ENCODE assay signal across 4 cellular contexts in the genomic region with DNA sequence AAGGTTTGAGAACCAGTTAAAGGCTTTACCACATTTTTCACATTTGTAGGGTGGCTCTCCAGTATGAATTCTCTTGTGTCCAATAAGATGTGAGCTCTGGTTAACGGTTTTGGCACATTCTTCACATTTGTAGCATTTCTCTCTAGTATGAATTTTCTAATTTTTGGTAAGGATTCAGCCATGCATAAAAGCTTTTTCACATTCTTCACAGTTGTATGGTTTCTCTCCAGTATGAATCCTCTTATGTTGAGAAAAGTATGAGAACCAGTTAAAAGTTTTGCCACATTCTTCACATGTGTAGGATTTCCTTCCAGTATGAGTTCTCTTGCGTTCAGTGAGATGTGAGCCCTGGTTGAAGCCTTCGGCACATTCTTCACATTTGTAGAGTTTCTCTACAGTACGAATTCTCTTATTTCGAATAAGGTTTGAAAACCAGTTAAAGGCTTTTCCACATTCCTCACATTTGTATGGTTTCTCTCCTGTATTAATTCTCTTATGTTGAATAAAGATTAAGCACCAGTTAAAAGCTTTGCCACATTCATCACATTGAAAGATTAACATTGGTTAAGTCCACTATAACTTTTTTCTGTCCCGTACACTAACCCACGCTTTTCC.
A peak's percentile ranks its signal among the peaks of the same experiment; 100 is the strongest.
TF ChIP-seq lines count a peak whose summit lies in the region.

No MANE protein-coding gene starts in this region.

TF ChIP-seq in HCT116, 20 proteins besides CTCF, POLR2A, EP300 and RAD21:
- TF ChIP-seq ZFX (IDR thresholded peaks at IDR 0.05) (no peak), ELF1 (IDR thresholded peaks at IDR 0.05; ENCODE audit: borderline replicate concordance, low read depth) (no peak), ZNF274 (IDR thresholded peaks at IDR 0.05; ENCODE audit: low read depth, low read length) (peak; percentile 87)

TF ChIP-seq in Ishikawa, 13 proteins besides CTCF, POLR2A, EP300 and RAD21:
- TF ChIP-seq USF1 (IDR thresholded peaks at IDR 0.05) (0 out of 2 replicates have a peak, but pooled peaks have one; percentile 5), EGR1 (IDR thresholded peaks at IDR 0.05) (no peak), TEAD4 (IDR thresholded peaks at IDR 0.05) (no peak), NFIC (IDR thresholded peaks at IDR 0.05) (no peak), TCF12 (IDR thresholded peaks at IDR 0.05; ENCODE audit: low read depth) (no peak), TAF1 (IDR thresholded peaks at IDR 0.05; ENCODE audit: low read depth) (no peak), CEBPB (IDR thresholded peaks at IDR 0.05) (no peak)
TF ChIP-seq in Ishikawa: peak in this region for 1.

TF ChIP-seq in GM12878, 131 proteins besides CTCF, POLR2A, EP300 and RAD21:
- no peak for TF ChIP-seq BHLHE40 (IDR thresholded peaks at IDR 0.05; ENCODE audit: borderline replicate concordance in 1 of 2, low read depth in 2 of 2, low read length in 1 of 2)
- no peak for TF ChIP-seq PML (IDR thresholded peaks at IDR 0.05; ENCODE audit: low read length)
- peak; percentile 61; the same call in 1 of the 2 replicates for TF ChIP-seq CBX5 (IDR thresholded peaks at IDR 0.05; ENCODE audit: low read depth)
- TF ChIP-seq IKZF2 (IDR thresholded peaks at IDR 0.05) = no peak
- TF ChIP-seq WRNIP1 (IDR thresholded peaks at IDR 0.05; ENCODE audit: borderline replicate concordance, low read depth, low read length) = no peak
- peak; percentile 66 for TF ChIP-seq ZNF274 (IDR thresholded peaks at IDR 0.05; ENCODE audit: insufficient read depth, insufficient read length)
- TF ChIP-seq ZBED1 (IDR thresholded peaks at IDR 0.05; ENCODE audit: borderline replicate concordance) = no peak
- no peak for TF ChIP-seq ZNF384 (IDR thresholded peaks at IDR 0.05; ENCODE audit: borderline replicate concordance, low read depth, low read length)
- TF ChIP-seq TCF3 (IDR thresholded peaks at IDR 0.05; ENCODE audit: borderline replicate concordance, insufficient read depth, low read depth, low read length) = no peak
TF ChIP-seq in GM12878: peak in this region for 2.

TF ChIP-seq in endothelial cell of umbilical vein, 7 proteins besides CTCF, POLR2A, EP300 and RAD21:
- TF ChIP-seq EZH2 (IDR thresholded peaks at IDR 0.05; ENCODE audit: borderline replicate concordance, low read depth, low read length, severe bottlenecking) = no peak
TF ChIP-seq in endothelial cell of umbilical vein: peak in this region for 0.
